ENCODE assay signal across 9 cellular contexts in the genomic region with DNA sequence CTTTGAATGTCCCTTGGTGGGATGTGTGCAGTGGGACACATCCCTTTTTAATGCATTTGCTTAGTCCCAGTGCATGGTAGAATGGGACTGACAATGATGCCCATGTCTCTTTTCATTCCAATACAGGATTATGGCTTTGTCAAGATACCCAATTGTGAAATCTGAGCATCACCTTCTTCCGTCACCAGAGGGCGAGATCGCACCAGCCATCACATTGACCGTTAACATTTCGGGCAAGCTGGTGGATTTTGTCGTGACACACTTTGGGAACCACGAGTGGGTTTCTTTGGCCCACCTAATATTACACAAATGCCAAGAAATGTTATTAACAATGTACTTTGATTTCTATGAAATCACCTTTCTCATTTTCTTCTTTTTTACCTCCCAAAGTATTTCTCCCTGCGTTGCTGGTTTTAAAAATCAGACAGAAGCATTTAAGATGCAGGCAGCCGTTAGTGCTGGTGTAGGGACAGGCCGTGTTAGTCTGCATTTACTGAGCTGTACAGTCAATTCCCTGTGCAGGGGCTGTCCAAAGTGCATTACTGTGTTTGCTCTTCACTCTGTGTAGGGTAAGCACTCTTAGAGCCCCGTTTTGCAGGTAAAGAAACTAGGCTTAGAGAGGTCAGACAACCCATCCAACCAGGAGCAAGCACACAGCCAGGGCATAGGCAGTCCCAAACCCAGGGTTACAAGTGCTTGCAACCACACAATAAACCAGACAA. TPM values are rescaled to one million over a fixed set of nuclear protein-coding genes. Genes with fewer than 3 reads are reported as not detected.
A peak's percentile ranks its signal among the peaks of the same experiment; 100 is the strongest.
DNase-seq lines count a peak whose midpoint lies in the region; ATAC-seq and TF ChIP-seq lines count a peak whose summit lies in the region.
"Had no signal": no experiment of that assay in that cellular context is flagged by ENCODE, and none has a peak within 500 bp of the region (broad histone marks: within the 10 kb centered on the region; RNA-seq: fewer than 3 reads in every experiment).

No MANE protein-coding gene starts in this region.

- no peaks in the 10 kb centered on the region for H3K4me1 ChIP-seq in endodermal cell (ENCODE audit: control insufficient read depth, insufficient read depth, low read length)

- H3K36me3 Mint-ChIP-seq in endodermal cell (ENCODE audit: low read depth) = no peaks in the 10 kb centered on the region
- no peaks in the 10 kb centered on the region for H3K36me3 Mint-ChIP-seq in type B pancreatic cell

- H3K9ac ChIP-seq in endodermal cell (ENCODE audit: extremely low read depth, low read length, poor library complexity, severe bottlenecking) = no peak overlapping the region

- peak; percentile 11 for DNase-seq in AG10803 (ENCODE audit: low read depth)
- DNase-seq in NCI-H526 treated with DMSO at 0.1 percent for 48 hours (lab: John Stamatoyannopoulos, UW) = peak; percentile 8
- peak; percentile 55 for DNase-seq in endodermal cell
- no peak for DNase-seq in type B pancreatic cell (ENCODE audit: extremely low spot score, unreplicated experiment)
- DNase-seq in middle frontal gyrus (ENCODE audit: extremely low spot score, low spot score) = no peak

- H3K36me3 ChIP-seq in endodermal cell (ENCODE audit: control insufficient read depth, insufficient read depth, low read length) = no peaks in the 10 kb centered on the region

- H3K4me3 ChIP-seq in AG10803 (ENCODE audit: low read length) (no peak overlapping the region), endodermal cell (ENCODE audit: low read length) (no peak overlapping the region)
- H3K4me3 ChIP-seq: lung had no signal

- H3K27ac Mint-ChIP-seq in endodermal cell = no peak overlapping the region
- H3K27ac Mint-ChIP-seq in type B pancreatic cell = no peak overlapping the region

- H3K4me1 Mint-ChIP-seq in endodermal cell (no peaks in the 10 kb centered on the region), type B pancreatic cell (ENCODE audit: unreplicated experiment) (no peaks in the 10 kb centered on the region)

- ATAC-seq in GM21825 (IDR thresholded peaks at IDR 0.05; ENCODE audit: unreplicated experiment) (no peak), GM21515 (IDR thresholded peaks at IDR 0.05; ENCODE audit: unreplicated experiment) (no peak)

- H3K9me3 ChIP-seq in endodermal cell (ENCODE audit: control insufficient read depth, low read length) = peaks cover 80% of the 10 kb centered on the region

- no peaks in the 10 kb centered on the region for H3K27me3 Mint-ChIP-seq in endodermal cell (ENCODE audit: insufficient read depth)
- no peaks in the 10 kb centered on the region for H3K27me3 Mint-ChIP-seq in type B pancreatic cell

- no peak overlapping the region for H3K27ac ChIP-seq in endodermal cell (ENCODE audit: low read depth, low read length)

- H3K27me3 ChIP-seq in endodermal cell (ENCODE audit: control insufficient read depth, insufficient read depth, low read length, poor library complexity, severe bottlenecking) = no peaks in the 10 kb centered on the region

- H3K9me3 Mint-ChIP-seq in endodermal cell = peaks cover 93% of the 10 kb centered on the region
- peaks cover 18% of the 10 kb centered on the region for H3K9me3 Mint-ChIP-seq in type B pancreatic cell

- TF ChIP-seq CTCF in AG10803 (conservative IDR thresholded peaks at IDR 0.05; ENCODE audit: low read length) (peak; percentile 61), GM12872 (IDR thresholded peaks at IDR 0.05; ENCODE audit: insufficient read depth, low read depth, low read length) (peak; percentile 65), endodermal cell (conservative IDR thresholded peaks at IDR 0.05) (peak; percentile 60), type B pancreatic cell (conservative IDR thresholded peaks at IDR 0.05) (peak; percentile 56)

- H3K4me3 Mint-ChIP-seq in endodermal cell = no peak overlapping the region
- no peak overlapping the region for H3K4me3 Mint-ChIP-seq in type B pancreatic cell

- WGBS in endodermal cell (ENCODE audit: insufficient coverage in 1 of 2, insufficient read length in 1 of 2), 2 experiments = 53 to 65% methylated on average over 7 to 11 of the region's 11 CpGs

RNA-seq across cellular contexts. Expression of gene CWH43, which starts 46.5 kb away (rescaled TPM):
- not detected for total RNA-seq in endodermal cell
- not detected for polyA plus RNA-seq in endodermal cell (2013, experiment 1 of 2)
- polyA plus RNA-seq in endodermal cell (2013, experiment 2 of 2) = not detected
- total RNA-seq in type B pancreatic cell (ENCODE audit: low replicate concordance) = not detected in 2 replicates

Comparison
In these comparisons a context has a peak if more than half of its experiments do, and no peak if none do; other contexts are left out.
1. DNase-seq: peak in AG10803 (single experiment), NCI-H526 treated with DMSO at 0.1 percent for 48 hours (single experiment) and endodermal cell (single experiment); none in type B pancreatic cell (single experiment) and middle frontal gyrus (single experiment).
2. Peak in every context shown above with its lines, with median percentiles within 50 percentile points of each other: CTCF ChIP-seq.